8 cellular contexts compared by ENCODE assay signal in genomic region chrX:78801522-78801921, GRCh38. TPM values are rescaled to one million over a fixed set of nuclear protein-coding genes. Genes with fewer than 3 reads are reported as not detected.
"Had no signal": no experiment of that assay in that cellular context is flagged by ENCODE, and none has a peak within 500 bp of the region (broad histone marks: within the 10 kb centered on the region; RNA-seq: fewer than 3 reads in every experiment).

No MANE protein-coding gene starts in this region.

- H3K27ac ChIP-seq: GM23248 had no signal

- H3K36me3 ChIP-seq: HAP-1 had no signal

- H3K9ac ChIP-seq: GM23248 had no signal

- DNase-seq: GM23248, GOT3, H7, H9, HCEC 1CT, HFFc6 had no signal

- H3K4me1 ChIP-seq: HAP-1 had no signal

- H2AFZ ChIP-seq: GM23248, GM23338 had no signal

- H3K4me3 ChIP-seq: GM23248, GM23338, HAP-1 had no signal

- H3K4me2 ChIP-seq: GM23338 had no signal

- H3K9me3 ChIP-seq: HAP-1 had no signal

RNA-seq across cellular contexts. Expression of gene LPAR4, which starts 54.0 kb away (rescaled TPM):
- polyA plus RNA-seq: GM23248 had no signal
